ENCODE assay signal across 8 cellular contexts in genomic region chr11:6604081-6604626, GRCh38. TPM values are rescaled to one million over a fixed set of nuclear protein-coding genes. Genes with fewer than 3 reads are reported as not detected.
A peak's percentile ranks its signal among the peaks of the same experiment; 100 is the strongest.
DNase-seq lines count a peak whose midpoint lies in the region; TF ChIP-seq lines count a peak whose summit lies in the region.

No MANE protein-coding gene starts in this region.

- H3K56ac ChIP-seq in H9 (ENCODE audit: insufficient read length, low read depth, low read length) = no peak overlapping the region

- peak overlapping the region; percentile 95 for H3K9ac ChIP-seq in H9 (ENCODE audit: extremely low read depth, insufficient read length, low read length)

- H3T11ph ChIP-seq in H9 (ENCODE audit: low read length) = no peak overlapping the region

- no peak overlapping the region for H2BK12ac ChIP-seq in H9 (ENCODE audit: insufficient read length, low read depth, low read length)

- H3K4me2 ChIP-seq in H9 (ENCODE audit: insufficient read depth, insufficient read length, low read length) = peak overlapping the region; percentile 88

- TF ChIP-seq CTCF in H9 (conservative IDR thresholded peaks at IDR 0.05) (0 out of 3 replicates have a peak, but pooled peaks have one; percentile 8), WI38 (IDR thresholded peaks at IDR 0.05; ENCODE audit: low read depth, low read length) (no peak), chondrocyte (IDR thresholded peaks at IDR 0.05) (peak; percentile 58)

- no peak overlapping the region for H3K23ac ChIP-seq in H9 (ENCODE audit: insufficient read length, low read depth, low read length)

- no peak overlapping the region for H2BK120ac ChIP-seq in H9 (ENCODE audit: low read depth, low read length, poor library complexity, severe bottlenecking)

- peak overlapping the region; percentile 96 for H3K4me3 ChIP-seq in WI38 (ENCODE audit: low read depth, low read length)

- no peak overlapping the region for H3K27ac ChIP-seq in H9 (ENCODE audit: insufficient read length, low read depth, low read length)

- peak overlapping the region; percentile 25 for H2BK5ac ChIP-seq in H9 (ENCODE audit: insufficient read length, low read length)

- H3K36me3 Mint-ChIP-seq in H9 (ENCODE audit: insufficient read depth in 1 of 3, low read depth in 3 of 3) = peaks cover 15 to 49% (median 39%) of the 10 kb centered on the region in 3 experiments; a peak in 6 of 7 replicates
- H3K36me3 Mint-ChIP-seq in chondrocyte (ENCODE audit: low read depth) = peaks cover 17% of the 10 kb centered on the region

- H3K14ac ChIP-seq in H9 (ENCODE audit: insufficient read depth, low read length) = peak overlapping the region; percentile 91; the same call in 1 of the 2 replicates

- peaks cover 15% of the 10 kb centered on the region for H3K23me2 ChIP-seq in H9 (ENCODE audit: insufficient read length, low read depth, low read length, poor library complexity, severe bottlenecking)

- peak; percentile 31 for DNase-seq in NCI-H1105 treated with DMSO at 0.1 percent for 48 hours (lab: John Stamatoyannopoulos, UW)
- no peak for DNase-seq in NCI-H1105 (lab: John Stamatoyannopoulos, UW)
- peak; percentile 49 for DNase-seq in H9
- DNase-seq in LoVo (ENCODE audit: low spot score) = peak; percentile 28
- no peak for DNase-seq in chondrocyte (ENCODE audit: low spot score)
- peak; percentile 73 for DNase-seq in kidney glomerular epithelial cell (lab: John Stamatoyannopoulos, UW)
- peak; percentile 45 for DNase-seq in stimulated activated CD4-positive, alpha-beta T cell treated with anti-CD3 and anti-CD28 coated beads, Interleukin-4, amount 100 ng/mL, for 1 hour

- no peak overlapping the region for H2AFZ ChIP-seq in H9 (ENCODE audit: low read length)

- H2BK20ac ChIP-seq in H9 (ENCODE audit: low read depth, low read length, poor library complexity, severe bottlenecking) = no peak overlapping the region

- no peak overlapping the region for H3K4me3 Mint-ChIP-seq in H9
- H3K4me3 Mint-ChIP-seq in chondrocyte (ENCODE audit: unreplicated experiment) = no peak overlapping the region

- peaks cover 3% of the 10 kb centered on the region; the same call in 1 of the 2 replicates for H3K4me1 ChIP-seq in H9 (ENCODE audit: insufficient read depth, low read length)

- H3K79me1 ChIP-seq in H9 (ENCODE audit: insufficient read depth, low read depth, low read length, poor library complexity, severe bottlenecking) = no peaks in the 10 kb centered on the region

- peak overlapping the region; percentile 86 for H3K18ac ChIP-seq in H9 (ENCODE audit: insufficient read length, low read depth, low read length)

- H4K20me1 ChIP-seq in H9 (ENCODE audit: control insufficient read depth, insufficient read depth, insufficient read length) = no peaks in the 10 kb centered on the region

- H3K9me3 Mint-ChIP-seq in H9 (no peaks in the 10 kb centered on the region), chondrocyte (ENCODE audit: low read depth) (no peaks in the 10 kb centered on the region)

- WGBS in H9 (ENCODE audit: extremely low coverage, insufficient read length, low lambda C conversion rate) = no CpG with 5 or more reads among the region's 20 CpGs

- no peak overlapping the region for H2AK5ac ChIP-seq in H9 (ENCODE audit: insufficient read length, low read length)

- H4K8ac ChIP-seq in H9 (replicated peaks; ENCODE audit: insufficient read length, low read depth, low read length) = no peak overlapping the region

- H3K4me1 Mint-ChIP-seq in H9 (peaks cover 15 to 16% of the 10 kb centered on the region in 2 experiments), chondrocyte (ENCODE audit: low read depth) (no peaks in the 10 kb centered on the region)

- H3K4ac ChIP-seq in H9 (ENCODE audit: low read depth, low read length) = no peak overlapping the region; the same call in 1 of the 2 replicates

- H4K91ac ChIP-seq in H9 (ENCODE audit: insufficient read length, low read depth, low read length) = no peak overlapping the region

- no peak overlapping the region for H2BK15ac ChIP-seq in H9 (ENCODE audit: low read depth, low read length)

- H3K27ac Mint-ChIP-seq in H9 (no peak overlapping the region), chondrocyte (ENCODE audit: unreplicated experiment) (no peak overlapping the region)

- H3K27me3 ChIP-seq in H9 (ENCODE audit: insufficient read depth, low read length) = no peaks in the 10 kb centered on the region

- H3K27me3 Mint-ChIP-seq in H9 (ENCODE audit: low read depth) = no peaks in the 10 kb centered on the region; the same call in 1 of the 2 replicates
- H3K27me3 Mint-ChIP-seq in chondrocyte (ENCODE audit: low read depth) = no peaks in the 10 kb centered on the region

- no peaks in the 10 kb centered on the region for H3K9me3 ChIP-seq in H9 (ENCODE audit: control insufficient read depth, low read depth, low read length)

- no peak overlapping the region for H4K5ac ChIP-seq in H9 (ENCODE audit: insufficient read length, low read depth, low read length)

- H3K79me2 ChIP-seq in H9 (ENCODE audit: insufficient read depth, low read length) = peaks cover 7% of the 10 kb centered on the region; the same call in 1 of the 2 replicates

RNA-seq across cellular contexts. Expression of gene ILK, which starts 0.6 kb away (rescaled TPM):
- 96.2 and 100 TPM in 2 replicates for total RNA-seq in H9 (2021)
- 200 to 258 TPM (median 248 TPM) in 3 replicates for total RNA-seq in chondrocyte

RNA-seq across cellular contexts. Expression of gene RRP8, which starts 0.7 kb away (rescaled TPM):
- 14.2 and 16.0 TPM in 2 replicates for total RNA-seq in H9 (2021)
- 12.8 to 15.7 TPM (median 15.1 TPM) in 3 replicates for total RNA-seq in chondrocyte

RNA-seq across cellular contexts. Expression of gene TAF10, which starts 7.9 kb away (rescaled TPM):
- total RNA-seq in H9 (2021) = 198 and 207 TPM in 2 replicates
- 80.9 to 124 TPM (median 82.8 TPM) in 3 replicates for total RNA-seq in chondrocyte

RNA-seq across cellular contexts. Expression of gene TPP1, which starts 15.1 kb away (rescaled TPM):
- total RNA-seq in H9 (2021) (37.2 and 37.5 TPM in 2 replicates), chondrocyte (89.2 to 103 TPM (median 101 TPM) in 3 replicates)

RNA-seq across cellular contexts. Expression of gene DCHS1, which starts 51.5 kb away (rescaled TPM):
- total RNA-seq in H9 (2021) = 12.2 and 12.5 TPM in 2 replicates
- total RNA-seq in chondrocyte = 33.1 to 34.6 TPM (median 33.4 TPM) in 3 replicates

Comparison
In these comparisons a context has a peak if more than half of its experiments do, and no peak if none do; other contexts are left out.
1. DNase-seq: peak in NCI-H1105 treated with DMSO at 0.1 percent for 48 hours (single experiment), H9 (single experiment), LoVo (single experiment), kidney glomerular epithelial cell (single experiment) and stimulated activated CD4-positive, alpha-beta T cell treated with anti-CD3 and anti-CD28 coated beads, Interleukin-4, amount 100 ng/mL, for 1 hour (single experiment); none in NCI-H1105 (single experiment) and chondrocyte (single experiment).